Comparison of ENCODE assay signal across 20 cellular contexts in genomic region chr10:102524746-102525145, GRCh38. TPM values are rescaled to one million over a fixed set of nuclear protein-coding genes. Genes with fewer than 3 reads are reported as not detected.
DNase-seq lines count a peak whose midpoint lies in the region; ATAC-seq and TF ChIP-seq lines count a peak whose summit lies in the region.
"Had no signal": no experiment of that assay in that cellular context is flagged by ENCODE, and none has a peak within 500 bp of the region (broad histone marks: within the 10 kb centered on the region; RNA-seq: fewer than 3 reads in every experiment).

No MANE protein-coding gene starts in this region.

- H3K27ac Mint-ChIP-seq in chondrocyte (ENCODE audit: unreplicated experiment) (peak overlapping the region; percentile 65), nephron (peak overlapping the region in 2 of 3 experiments; percentile 38 to 73)
- H3K27ac Mint-ChIP-seq: B cell; CD4-positive, alpha-beta T cell; CD8-positive, alpha-beta T cell had no signal

- H3K36me3 ChIP-seq in upper lobe of right lung = peaks cover 20% of the 10 kb centered on the region
- H3K36me3 ChIP-seq in stomach = peaks cover 0 to 43% (median 35%) of the 10 kb centered on the region in 4 donors

- H3K9me3 Mint-ChIP-seq in chondrocyte (ENCODE audit: low read depth) (no peaks in the 10 kb centered on the region), nephron (no peaks in the 10 kb centered on the region)
- H3K9me3 Mint-ChIP-seq: CD4-positive, alpha-beta T cell; CD8-positive, alpha-beta T cell had no signal

- no peaks in the 10 kb centered on the region for H3K27me3 ChIP-seq in upper lobe of right lung
- no peaks in the 10 kb centered on the region for H3K27me3 ChIP-seq in stomach
- H3K27me3 ChIP-seq: BLaER1 treated with 17β-estradiol and CSF1 and Interleukin-3, amounts not matched to agents 10 nM and 100 nM had no signal

- H3K4me1 ChIP-seq in upper lobe of right lung (no peaks in the 10 kb centered on the region), stomach (peaks cover 0 to 4% (median 0%) of the 10 kb centered on the region in 4 donors)
- H3K4me1 ChIP-seq: BLaER1 treated with 17β-estradiol and CSF1 and Interleukin-3, amounts not matched to agents 10 nM and 100 nM; Caco-2 had no signal

- no peak overlapping the region for H3K4me3 ChIP-seq in upper lobe of right lung
- no peak overlapping the region for H3K4me3 ChIP-seq in stomach
- H3K4me3 ChIP-seq: BLaER1 treated with 17β-estradiol and CSF1 and Interleukin-3, amounts not matched to agents 10 nM and 100 nM had no signal

- H3K9me3 ChIP-seq in upper lobe of right lung = no peaks in the 10 kb centered on the region
- no peaks in the 10 kb centered on the region for H3K9me3 ChIP-seq in stomach
- H3K9me3 ChIP-seq: BLaER1 treated with 17β-estradiol and CSF1 and Interleukin-3, amounts not matched to agents 10 nM and 100 nM; Caco-2 had no signal

- 73 to 82% (median 80%) methylated on average over 4 of the region's 4 CpGs for WGBS in stomach, 5 donors

- no peak for TF ChIP-seq EP300 in stomach (IDR thresholded peaks at IDR 0.05)

- H3K4me1 Mint-ChIP-seq in chondrocyte (ENCODE audit: low read depth) (peaks cover 42% of the 10 kb centered on the region), nephron (peaks cover 47% of the 10 kb centered on the region)
- H3K4me1 Mint-ChIP-seq: B cell had no signal

- TF ChIP-seq POLR2A in stomach (IDR thresholded peaks at IDR 0.05) = no peak

- ATAC-seq in sciatic nerve = no peak
- no peak for ATAC-seq in upper lobe of right lung
- ATAC-seq: CD8-positive, alpha-beta T cell had no signal

- H3K4me3 Mint-ChIP-seq in chondrocyte (ENCODE audit: unreplicated experiment) (no peak overlapping the region), nephron (no peak overlapping the region)
- H3K4me3 Mint-ChIP-seq: B cell; CD4-positive, alpha-beta T cell; CD8-positive, alpha-beta T cell had no signal

- TF ChIP-seq CTCF in chondrocyte (IDR thresholded peaks at IDR 0.05) = no peak
- TF ChIP-seq CTCF in nephron (IDR thresholded peaks at IDR 0.05; ENCODE audit: unreplicated experiment in 3 of 3) = no peak
- TF ChIP-seq CTCF in upper lobe of right lung (IDR thresholded peaks at IDR 0.05) = no peak
- TF ChIP-seq CTCF in stomach (IDR thresholded peaks at IDR 0.05) = no peak

- no peaks in the 10 kb centered on the region for H3K27me3 Mint-ChIP-seq in chondrocyte (ENCODE audit: low read depth)
- no peaks in the 10 kb centered on the region for H3K27me3 Mint-ChIP-seq in nephron (ENCODE audit: low read depth)
- H3K27me3 Mint-ChIP-seq: B cell; CD4-positive, alpha-beta T cell had no signal

- intact Hi-C loops in sciatic nerve (cut with DNase I) (no loop called here), upper lobe of right lung (cut with DNase I) (no loop called here), stomach (cut with DNase I; ENCODE audit: low total_unique reads) (no loop called here)

- H3K27ac ChIP-seq in upper lobe of right lung = no peak overlapping the region
- H3K27ac ChIP-seq in stomach = no peak overlapping the region
- H3K27ac ChIP-seq: BLaER1 treated with 17β-estradiol and CSF1 and Interleukin-3, amounts not matched to agents 10 nM and 100 nM; C4-2B had no signal

- peaks cover 4% of the 10 kb centered on the region for H3K36me3 Mint-ChIP-seq in chondrocyte (ENCODE audit: low read depth)
- peaks cover 46% of the 10 kb centered on the region for H3K36me3 Mint-ChIP-seq in nephron (ENCODE audit: low read depth)

- DNase-seq in chondrocyte (ENCODE audit: low spot score) = no peak
- DNase-seq in sciatic nerve (ENCODE audit: low spot score) = peak; percentile 26
- DNase-seq in upper lobe of right lung = peak; percentile 1
- DNase-seq in NCI-H226 = no peak
- DNase-seq in activated CD8-positive, alpha-beta memory T cell treated with anti-CD3 and anti-CD28 coated beads for 24 hours = no peak
- DNase-seq in stomach = no peak
- DNase-seq in GOT3 (lab: John Stamatoyannopoulos, UW) = no peak
- DNase-seq: 8988T; ACHN; AML-193; Caco-2; Calu3; CD4-positive, alpha-beta T cell; CD8-positive, alpha-beta T cell; DMS79 treated with DMSO at 0.1 percent for 48 hours; GF-D8 had no signal

RNA-seq across cellular contexts. Expression of gene SUFU, which starts 21.0 kb away (rescaled TPM):
- total RNA-seq in chondrocyte = 14.5 to 15.5 TPM (median 15.5 TPM) in 3 replicates
- 19.7 TPM for total RNA-seq in sciatic nerve
- 13.5 TPM for total RNA-seq in upper lobe of right lung
- 10 to 100 TPM in 2 of 5 donors, 1 to 10 TPM in 2, under 1 TPM in 1; 0.29 to 26.3 (median 5.4) TPM for total RNA-seq in stomach
- 1 to 10 TPM; 2.9 to 4.1 (median 3.2) TPM for polyA plus RNA-seq in stomach

RNA-seq across cellular contexts. Expression of gene ACTR1A, which starts 22.2 kb away (rescaled TPM):
- total RNA-seq in chondrocyte (128 to 137 TPM (median 128 TPM) in 3 replicates), sciatic nerve (84.3 TPM), upper lobe of right lung (92.5 TPM), stomach (100 to 1,000 TPM in 1 of 5 donors, 10 to 100 TPM in 4; 46.9 to 277 (median 64.3) TPM)
- 10 to 100 TPM; 41.5 to 60.7 (median 43.9) TPM for polyA plus RNA-seq in stomach

Comparison
In these comparisons a context has a peak if more than half of its experiments do, and no peak if none do; other contexts are left out.
1. DNase-seq: peak in sciatic nerve (single experiment) and upper lobe of right lung (single experiment); none in chondrocyte (single experiment), NCI-H226 (single experiment), activated CD8-positive, alpha-beta memory T cell treated with anti-CD3 and anti-CD28 coated beads for 24 hours (single experiment), stomach (single experiment) and GOT3 (single experiment).